ENCODE assay signal across 18 cellular contexts in genomic region chr2:54810236-54810635, GRCh38.
DNase-seq lines count a peak whose midpoint lies in the region; ATAC-seq and TF ChIP-seq lines count a peak whose summit lies in the region.
"Had no signal": no experiment of that assay in that cellular context is flagged by ENCODE, and none has a peak within 500 bp of the region (broad histone marks: within the 10 kb centered on the region; RNA-seq: fewer than 3 reads in every experiment).

No MANE protein-coding gene starts in this region.

- no peak for ATAC-seq in RWPE2 (ENCODE audit: low read depth)
- ATAC-seq: HepG2 had no signal

- H3K27me3 ChIP-seq in RWPE2 (ENCODE audit: insufficient read depth, poor library complexity, severe bottlenecking) (no peaks in the 10 kb centered on the region), smooth muscle cell (ENCODE audit: low read depth) (no peaks in the 10 kb centered on the region), transverse colon (no peaks in the 10 kb centered on the region)
- H3K27me3 ChIP-seq: BLaER1 had no signal

- peak overlapping the region; percentile 31 for H3K27ac ChIP-seq in RWPE2 (ENCODE audit: poor library complexity, severe bottlenecking)
- peak overlapping the region; percentile 63 for H3K27ac ChIP-seq in smooth muscle cell (ENCODE audit: low read depth)
- no peak overlapping the region for H3K27ac ChIP-seq in transverse colon
- H3K27ac ChIP-seq: BLaER1 had no signal

- TF ChIP-seq POLR2A in transverse colon (IDR thresholded peaks at IDR 0.05) = no peak

- intact Hi-C loops in transverse colon (cut with DNase I; ENCODE audit: low total_unique reads) = no loop called here

- no peaks in the 10 kb centered on the region for H3K36me3 Mint-ChIP-seq in mesothelial cell of epicardium
- H3K36me3 Mint-ChIP-seq: CD14-positive monocyte; CD4-positive, alpha-beta memory T cell had no signal

- no peaks in the 10 kb centered on the region for H3K79me2 ChIP-seq in smooth muscle cell (ENCODE audit: low read depth)

- no peak overlapping the region for H3K4me3 Mint-ChIP-seq in mesothelial cell of epicardium
- H3K4me3 Mint-ChIP-seq: CD14-positive monocyte; CD4-positive, alpha-beta memory T cell; IgD-negative memory B cell had no signal

- H3K4me1 ChIP-seq in RWPE2 (ENCODE audit: insufficient read depth, poor library complexity, severe bottlenecking) (peaks cover 26% of the 10 kb centered on the region), smooth muscle cell (ENCODE audit: low read depth) (peaks cover 8% of the 10 kb centered on the region), transverse colon (no peaks in the 10 kb centered on the region)
- H3K4me1 ChIP-seq: BLaER1 had no signal

- H3K27ac Mint-ChIP-seq in mesothelial cell of epicardium = peak overlapping the region; percentile 62
- H3K27ac Mint-ChIP-seq: CD14-positive monocyte; CD4-positive, alpha-beta memory T cell; IgD-negative memory B cell had no signal

- no peak overlapping the region for H3K9ac ChIP-seq in smooth muscle cell (ENCODE audit: low read depth)
- H3K9ac ChIP-seq: BLaER1 had no signal

- DNase-seq in AG10803 (ENCODE audit: low read depth) (peak; percentile 67), RWPE2 (ENCODE audit: low spot score) (no peak), mesothelial cell of epicardium (ENCODE audit: low spot score in 2 of 2, unreplicated experiment in 2 of 2) (no peak), smooth muscle cell (lab: John Stamatoyannopoulos, UW; ENCODE audit: unreplicated experiment) (no peak), transverse colon (no peak), EL (no peak)
- DNase-seq in activated T-cell treated with anti-CD3 and anti-CD28 coated beads, Interleukin-2, amount 50 U/mL, for 48 hours = no peak
- DNase-seq: AML-193; CD4-positive, alpha-beta memory T cell; DMS153; DMS79; GF-D8; GOT3; H7 had no signal

- no peak overlapping the region for H3K4me3 ChIP-seq in AG10803 (ENCODE audit: low read length)
- no peak overlapping the region for H3K4me3 ChIP-seq in RWPE2 (ENCODE audit: severe bottlenecking)
- no peak overlapping the region for H3K4me3 ChIP-seq in smooth muscle cell
- H3K4me3 ChIP-seq in transverse colon = no peak overlapping the region
- H3K4me3 ChIP-seq: BLaER1 had no signal

- TF ChIP-seq CTCF in AG10803 (conservative IDR thresholded peaks at IDR 0.05; ENCODE audit: low read length) = no peak
- no peak for TF ChIP-seq CTCF in RWPE2 (IDR thresholded peaks at IDR 0.05; ENCODE audit: poor library complexity, severe bottlenecking)
- TF ChIP-seq CTCF in mesothelial cell of epicardium (IDR thresholded peaks at IDR 0.05; ENCODE audit: unreplicated experiment) = no peak
- no peak for TF ChIP-seq CTCF in smooth muscle cell (IDR thresholded peaks at IDR 0.05; ENCODE audit: borderline replicate concordance, insufficient read depth, poor library complexity, severe bottlenecking)
- TF ChIP-seq CTCF in transverse colon (IDR thresholded peaks at IDR 0.05) = no peak

- TF ChIP-seq EP300 in transverse colon (IDR thresholded peaks at IDR 0.05; ENCODE audit: low read depth) = no peak

- H3K4me2 ChIP-seq in smooth muscle cell = no peak overlapping the region
- H3K4me2 ChIP-seq: BLaER1 had no signal

- H3K27me3 Mint-ChIP-seq in mesothelial cell of epicardium (ENCODE audit: low read depth) = no peaks in the 10 kb centered on the region
- H3K27me3 Mint-ChIP-seq: IgD-negative memory B cell had no signal

- H4K20me1 ChIP-seq in smooth muscle cell (ENCODE audit: low read depth) = no peaks in the 10 kb centered on the region
- H4K20me1 ChIP-seq: BLaER1 had no signal

- H2AFZ ChIP-seq in smooth muscle cell (ENCODE audit: low read depth) = no peak overlapping the region

- H3K9me3 Mint-ChIP-seq in mesothelial cell of epicardium = peaks cover 14% of the 10 kb centered on the region

- peaks cover 27% of the 10 kb centered on the region for H3K4me1 Mint-ChIP-seq in mesothelial cell of epicardium
- H3K4me1 Mint-ChIP-seq: CD14-positive monocyte; CD4-positive, alpha-beta memory T cell had no signal

- no peaks in the 10 kb centered on the region for H3K9me3 ChIP-seq in RWPE2 (ENCODE audit: severe bottlenecking)
- H3K9me3 ChIP-seq in smooth muscle cell (replicated peaks; ENCODE audit: low read depth) = no peaks in the 10 kb centered on the region
- H3K9me3 ChIP-seq in transverse colon = peaks cover 0 to 2% of the 10 kb centered on the region in 2 donors

- H3F3A ChIP-seq in smooth muscle cell (ENCODE audit: low read depth) = no peaks in the 10 kb centered on the region

- in situ Hi-C loops in transverse colon (cut with MboI; ENCODE audit: low pct_ligation_motif_present in 1 of 4, low pct_unique_long_range_greater_than_20kb in 1 of 4, low sequenced_read_pairs in 3 of 4) = no loop called here

- H3K36me3 ChIP-seq in RWPE2 (ENCODE audit: low read depth) (no peaks in the 10 kb centered on the region), smooth muscle cell (ENCODE audit: low read depth) (no peaks in the 10 kb centered on the region), transverse colon (no peaks in the 10 kb centered on the region)
- H3K36me3 ChIP-seq: BLaER1 had no signal

- WGBS in smooth muscle cell (ENCODE audit: low lambda C conversion rate) = 89% methylated on average over 3 of the region's 3 CpGs
- 56 to 74% methylated on average over 2 to 3 of the region's 3 CpGs for WGBS in transverse colon (ENCODE audit: low coverage in 1 of 2), 2 donors

Comparison
In these comparisons a context has a peak if more than half of its experiments do, and no peak if none do; other contexts are left out.
1. H3K27ac ChIP-seq: peak in RWPE2 (single experiment) and smooth muscle cell (single experiment); none in transverse colon (0 of 4).